ENCODE assay signal across 8 cellular contexts in the genomic region with DNA sequence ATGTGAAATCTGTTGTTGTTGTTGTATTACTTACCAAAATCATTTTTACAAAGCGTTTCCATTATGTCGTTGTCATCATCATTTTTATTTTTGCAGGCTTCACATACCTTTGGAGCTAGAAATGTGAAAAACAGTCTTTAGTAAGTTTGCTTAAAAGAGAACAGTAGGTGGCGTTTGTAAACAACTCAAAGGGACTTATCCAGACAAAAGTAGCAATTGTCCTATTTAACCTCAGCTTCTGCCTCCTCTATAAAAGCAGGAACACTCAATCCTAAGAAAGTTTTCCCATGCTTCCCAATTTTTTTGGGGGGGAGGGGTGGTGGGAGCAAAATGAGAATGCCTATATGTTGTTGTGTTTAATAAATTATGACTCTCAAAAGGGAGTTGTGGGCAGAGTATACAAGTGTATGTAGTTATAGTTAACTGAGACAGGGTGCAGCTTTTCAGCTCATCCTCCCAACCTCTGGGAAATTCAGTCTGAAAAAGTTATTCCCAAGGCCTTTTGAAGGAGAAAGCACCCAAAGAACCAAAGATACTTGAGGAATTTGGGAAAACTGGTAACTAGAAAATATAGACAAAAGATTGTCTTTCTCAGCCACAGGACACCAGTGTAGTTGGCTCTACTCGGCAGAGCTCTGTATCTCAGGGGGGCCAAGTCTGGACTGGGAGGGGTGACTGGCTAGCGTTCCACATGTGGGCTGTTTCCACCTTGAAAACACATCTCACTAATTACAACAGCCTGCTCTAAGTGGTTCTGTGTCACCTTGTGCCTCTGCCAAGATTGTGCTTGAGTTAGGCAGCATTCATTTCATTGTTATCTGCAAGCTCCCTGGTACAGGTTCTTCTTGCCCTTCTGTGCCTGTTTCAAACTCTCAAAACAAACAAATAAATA. TPM values are rescaled to one million over a fixed set of nuclear protein-coding genes. Genes with fewer than 3 reads are reported as not detected.
DNase-seq lines count a peak whose midpoint lies in the region; ATAC-seq and TF ChIP-seq lines count a peak whose summit lies in the region.

No MANE protein-coding gene starts in this region.

- H3K9ac ChIP-seq in OCI-LY3 (ENCODE audit: low read length) = no peak overlapping the region

- no peaks in the 10 kb centered on the region for H3K36me3 ChIP-seq in OCI-LY3 (replicated peaks; ENCODE audit: low read depth, low read length)
- no peaks in the 10 kb centered on the region for H3K36me3 ChIP-seq in esophagus muscularis mucosa

- TF ChIP-seq POLR2A in esophagus muscularis mucosa (IDR thresholded peaks at IDR 0.05; ENCODE audit: low read depth) = no peak

- H3K4me3 ChIP-seq in OCI-LY3 (ENCODE audit: low read length) = no peak overlapping the region
- peak overlapping the region in 1 of 4 donors; percentile 30 for H3K4me3 ChIP-seq in esophagus muscularis mucosa

- TF ChIP-seq CTCF in OCI-LY3 (IDR thresholded peaks at IDR 0.05; ENCODE audit: low read depth, low read length) = peak; percentile 95
- peak in 2 of 3 experiments; percentile 28 to 43 for TF ChIP-seq CTCF in esophagus muscularis mucosa (IDR thresholded peaks at IDR 0.05)

- peak; percentile 45 for DNase-seq in SIG-M5 treated with dmso at 0.1 percent for 504 hours (lab: John Stamatoyannopoulos, UW; ENCODE audit: unreplicated experiment)
- DNase-seq in SIG-M5 (lab: John Stamatoyannopoulos, UW) = no peak
- no peak for DNase-seq in esophagus muscularis mucosa (ENCODE audit: extremely low spot score)
- peak; percentile 64 for DNase-seq in superior temporal gyrus (ENCODE audit: extremely low spot score)
- DNase-seq in activated naive CD4-positive, alpha-beta T cell treated with anti-CD3 and anti-CD28 coated beads for 36 hours = no peak
- DNase-seq in iPS-NIHi7 (ENCODE audit: extremely low spot score) = no peak

- no peak overlapping the region for H3K4me3 Mint-ChIP-seq in activated naive CD4-positive, alpha-beta T cell treated with anti-CD3 and anti-CD28 coated beads for 36 hours

- H3K9me3 Mint-ChIP-seq in activated naive CD4-positive, alpha-beta T cell treated with anti-CD3 and anti-CD28 coated beads for 36 hours = no peaks in the 10 kb centered on the region

- H3K27ac ChIP-seq in OCI-LY3 (ENCODE audit: low read length) = no peak overlapping the region
- H3K27ac ChIP-seq in esophagus muscularis mucosa (replicated peaks in 1 of 4) = no peak overlapping the region

- CTCF ChIA-PET in activated naive CD4-positive, alpha-beta T cell treated with anti-CD3 and anti-CD28 coated beads for 36 hours (lab: Charles Lee) = interaction anchor here (0.5 to 2.5 kb wide), 26 partner anchors 9 to 838 kb away, joined by 3 to 20 read pairs (median 4); no protein-coding TSS in a partner anchor

- no peak for ATAC-seq in GM19395 (IDR thresholded peaks at IDR 0.05; ENCODE audit: unreplicated experiment)

- H3K4me1 ChIP-seq in OCI-LY3 (ENCODE audit: low read length) (peaks cover 5% of the 10 kb centered on the region), esophagus muscularis mucosa (peaks cover 11 to 31% (median 27%) of the 10 kb centered on the region in 4 donors)

- H3K4me1 Mint-ChIP-seq in activated naive CD4-positive, alpha-beta T cell treated with anti-CD3 and anti-CD28 coated beads for 36 hours (ENCODE audit: low read depth) = peaks cover 27% of the 10 kb centered on the region

- no peak overlapping the region for H3K27ac Mint-ChIP-seq in activated naive CD4-positive, alpha-beta T cell treated with anti-CD3 and anti-CD28 coated beads for 36 hours

- peaks cover 54% of the 10 kb centered on the region for H3K27me3 Mint-ChIP-seq in activated naive CD4-positive, alpha-beta T cell treated with anti-CD3 and anti-CD28 coated beads for 36 hours (ENCODE audit: low read depth)

- intact Hi-C loops in esophagus muscularis mucosa (cut with DNase I) = no loop called here
- intact Hi-C loops in activated naive CD4-positive, alpha-beta T cell treated with anti-CD3 and anti-CD28 coated beads for 36 hours (cut with micrococcal nuclease) = loop anchor here (1.0 to 5.0 kb wide), 5 partner anchors 232 to 831 kb away; no protein-coding TSS in a partner anchor

- no peak for TF ChIP-seq EP300 in esophagus muscularis mucosa (IDR thresholded peaks at IDR 0.05)

- H3K36me3 Mint-ChIP-seq in activated naive CD4-positive, alpha-beta T cell treated with anti-CD3 and anti-CD28 coated beads for 36 hours (ENCODE audit: low read depth) = no peaks in the 10 kb centered on the region

- peak overlapping the region; percentile 37 for H2AFZ ChIP-seq in OCI-LY3 (ENCODE audit: low read depth, low read length)

- 37% methylated on average over 5 of the region's 5 CpGs for WGBS in esophagus muscularis mucosa

- no peaks in the 10 kb centered on the region for H3K9me3 ChIP-seq in OCI-LY3 (ENCODE audit: insufficient read depth, low read length)
- no peaks in the 10 kb centered on the region for H3K9me3 ChIP-seq in esophagus muscularis mucosa

- 0 out of 2 replicates have a peak, but pooled peaks cover 5% of the 10 kb centered on the region for H3K27me3 ChIP-seq in OCI-LY3 (ENCODE audit: low read depth, low read length)
- peaks cover 0 to 44% (median 31%) of the 10 kb centered on the region in 4 donors for H3K27me3 ChIP-seq in esophagus muscularis mucosa

- no peak overlapping the region for H3K4me2 ChIP-seq in OCI-LY3 (ENCODE audit: low read length)

- H4K20me1 ChIP-seq in OCI-LY3 (ENCODE audit: insufficient read depth, low read length) = no peaks in the 10 kb centered on the region

- no peaks in the 10 kb centered on the region for H3K79me2 ChIP-seq in OCI-LY3 (ENCODE audit: low read length)

RNA-seq across cellular contexts. Expression of gene SFRP2, which starts 2.8 kb away (rescaled TPM):
- total RNA-seq in esophagus muscularis mucosa = 10 to 100 TPM; 22.7 to 38.2 (median 23.6) TPM
- total RNA-seq in activated naive CD4-positive, alpha-beta T cell treated with anti-CD3 and anti-CD28 coated beads for 36 hours = not detected

RNA-seq across cellular contexts. Expression of gene RNF175, which starts 26.3 kb away (rescaled TPM):
- total RNA-seq in esophagus muscularis mucosa = 1 to 10 TPM in 1 of 4 donors, under 1 TPM in 2, not detected in 1; 0.19 to 1.4 (median 0.50) TPM
- total RNA-seq in activated naive CD4-positive, alpha-beta T cell treated with anti-CD3 and anti-CD28 coated beads for 36 hours = 1 to 10 TPM; 1.4 to 1.5 TPM

Comparison
In these comparisons a context has a peak if more than half of its experiments do, and no peak if none do; other contexts are left out.
1. DNase-seq: peak in SIG-M5 treated with dmso at 0.1 percent for 504 hours (single experiment) and superior temporal gyrus (single experiment); none in SIG-M5 (single experiment), esophagus muscularis mucosa (single experiment), activated naive CD4-positive, alpha-beta T cell treated with anti-CD3 and anti-CD28 coated beads for 36 hours (single experiment) and iPS-NIHi7 (single experiment).
2. RNA of gene SFRP2, which starts 2.8 kb away (total RNA-seq): 22.7 to 38.2 TPM in esophagus muscularis mucosa; not detected in activated naive CD4-positive, alpha-beta T cell treated with anti-CD3 and anti-CD28 coated beads for 36 hours; every median in the first group is over 10 times any median in the second.